In genomic region chr9:135045264-135046155, GRCh38 we compare ENCODE assay signal across 13 cellular contexts. TPM values are rescaled to one million over a fixed set of nuclear protein-coding genes. Genes with fewer than 3 reads are reported as not detected.
"Had no signal": no experiment of that assay in that cellular context is flagged by ENCODE, and none has a peak within 500 bp of the region (broad histone marks: within the 10 kb centered on the region; RNA-seq: fewer than 3 reads in every experiment).

No MANE protein-coding gene starts in this region.

- H3K36me3 ChIP-seq: esophagus squamous epithelium, pancreas, tibial nerve had no signal

- H3K27ac ChIP-seq: esophagus squamous epithelium, pancreas, tibial nerve had no signal

- H3K4me3 Mint-ChIP-seq: activated T-cell treated with anti-CD3 and anti-CD28 coated beads, Interleukin-2, amount 50 U/mL, for 72 hours; nephron had no signal

- H3K27ac Mint-ChIP-seq: activated naive CD4-positive, alpha-beta T cell treated with anti-CD3 and anti-CD28 coated beads, Interleukin-2, amount 50 U/mL, for 72 hours; activated T-cell treated with anti-CD3 and anti-CD28 coated beads, Interleukin-2, amount 50 U/mL, for 72 hours; nephron had no signal

- H3K4me3 ChIP-seq: esophagus squamous epithelium, pancreas, tibial nerve had no signal

- H3K27me3 ChIP-seq: pancreas, tibial nerve had no signal

- H3K4me1 Mint-ChIP-seq: nephron had no signal

- H3K9me3 Mint-ChIP-seq: activated naive CD4-positive, alpha-beta T cell treated with anti-CD3 and anti-CD28 coated beads, Interleukin-2, amount 50 U/mL, for 72 hours; activated T-cell treated with anti-CD3 and anti-CD28 coated beads, Interleukin-2, amount 50 U/mL, for 72 hours; nephron had no signal

- H3K9me3 ChIP-seq: esophagus squamous epithelium, pancreas, tibial nerve had no signal

- H3K36me3 Mint-ChIP-seq: activated naive CD4-positive, alpha-beta T cell treated with anti-CD3 and anti-CD28 coated beads, Interleukin-2, amount 50 U/mL, for 72 hours had no signal

- H3K4me1 ChIP-seq: esophagus squamous epithelium, pancreas, tibial nerve had no signal

- ATAC-seq: activated CD4-positive, CD25-positive, alpha-beta regulatory T cell treated with anti-CD3 and anti-CD28 coated beads, Interleukin-2, amount 50 U/mL, for 24 hours; activated naive CD4-positive, alpha-beta T cell treated with anti-CD3 and anti-CD28 coated beads, Interleukin-2, amount 50 U/mL, for 72 hours; activated T-cell treated with anti-CD3 and anti-CD28 coated beads, Interleukin-2, amount 50 U/mL, for 72 hours; left ventricle myocardium superior; pancreas had no signal

- DNase-seq: activated gamma-delta T cell; activated T-cell treated with anti-CD3 and anti-CD28 coated beads, Interleukin-2, amount 50 U/mL, for 72 hours; caudate nucleus; esophagus squamous epithelium; hypothalamus; left ventricle myocardium superior; stimulated activated CD4-positive, alpha-beta T cell treated with anti-CD3 and anti-CD28 coated beads, Interleukin-12 subunit alpha, Interleukin-12 subunit beta, amount 100 ng/mL, for 4 hours; stimulated activated CD4-positive, alpha-beta T cell treated with anti-CD3 and anti-CD28 coated beads, Interleukin-2, amount 100 ng/mL, for 24 hours had no signal

RNA-seq across cellular contexts. Expression of gene OLFM1, which starts 42.0 kb away (rescaled TPM):
- total RNA-seq: activated naive CD4-positive, alpha-beta T cell treated with anti-CD3 and anti-CD28 coated beads, Interleukin-2, amount 50 U/mL, for 72 hours had no signal
